8 cellular contexts compared by ENCODE assay signal in genomic region chrX:23694606-23695005, GRCh38. TPM values are rescaled to one million over a fixed set of nuclear protein-coding genes. Genes with fewer than 3 reads are reported as not detected.
A peak's percentile ranks its signal among the peaks of the same experiment; 100 is the strongest.
DNase-seq lines count a peak whose midpoint lies in the region; ATAC-seq and TF ChIP-seq lines count a peak whose summit lies in the region.

No MANE protein-coding gene starts in this region.

- POLR2A ChIA-PET in HEK293T (lab: Yijun Ruan, JAX): no interaction called here

- CTCF ChIA-PET in HEK293T (lab: Yijun Ruan, JAX): interaction anchor here (0.6 to 1.2 kb wide), 5 partner anchors 113 to 212 kb away, joined by 3 to 14 read pairs (median 4); no protein-coding TSS in a partner anchor

- H3K4me3 ChIP-seq in fibroblast of villous mesenchyme (ENCODE audit: low read depth, low read length): no peak overlapping the region

- ATAC-seq in GM18520 (IDR thresholded peaks at IDR 0.05; ENCODE audit: unreplicated experiment): no peak

- peak; percentile 52 for DNase-seq in NCI-H146 (lab: John Stamatoyannopoulos, UW)
- no peak for DNase-seq in NCI-H146 treated with DMSO at 0.1 percent for 48 hours (lab: John Stamatoyannopoulos, UW; ENCODE audit: unreplicated experiment)
- DNase-seq in HEK293T (ENCODE audit: extremely low spot score): peak; percentile 68
- peak; percentile 6 for DNase-seq in NCI-H446 treated with DMSO at 0.1 percent for 48 hours (lab: John Stamatoyannopoulos, UW)
- peak; percentile 11 for DNase-seq in activated T-cell treated with anti-CD3 and anti-CD28 coated beads for 4 hours
- peak; percentile 56 for DNase-seq in fibroblast of villous mesenchyme (ENCODE audit: low read depth)
- DNase-seq in non-pigmented ciliary epithelial cell (ENCODE audit: low read depth): peak; percentile 4

- peak; percentile 47 for TF ChIP-seq CTCF in fibroblast of villous mesenchyme (IDR thresholded peaks at IDR 0.05; ENCODE audit: insufficient read depth, low read depth, low read length)

TF ChIP-seq in HEK293T, 16 proteins besides CTCF, POLR2A, EP300 and RAD21:
- TF ChIP-seq SUZ12 (IDR thresholded peaks at IDR 0.05) (no peak), ZNF384 (IDR thresholded peaks at IDR 0.05) (no peak), TARDBP (IDR thresholded peaks at IDR 0.05) (no peak), CTBP1 (IDR thresholded peaks at IDR 0.05; ENCODE audit: borderline replicate concordance) (no peak), ARNT (IDR thresholded peaks at IDR 0.05) (no peak), FOXK2 (IDR thresholded peaks at IDR 0.05) (no peak), PKNOX1 (IDR thresholded peaks at IDR 0.05) (no peak), ELF4 (IDR thresholded peaks at IDR 0.05) (no peak), LEF1 (IDR thresholded peaks at IDR 0.05; ENCODE audit: borderline replicate concordance) (no peak), FOXM1 (IDR thresholded peaks at IDR 0.05; ENCODE audit: borderline replicate concordance) (no peak), SP1 (IDR thresholded peaks at IDR 0.05) (no peak), HDGF (IDR thresholded peaks at IDR 0.05; ENCODE audit: borderline replicate concordance) (no peak), NFRKB (IDR thresholded peaks at IDR 0.05) (no peak), L3MBTL2 (conservative IDR thresholded peaks at IDR 0.05) (no peak), BHLHE40 (IDR thresholded peaks at IDR 0.05; ENCODE audit: borderline replicate concordance) (no peak), FOXA1 (IDR thresholded peaks at IDR 0.05) (no peak)

RNA-seq across cellular contexts. Expression of gene PRDX4, which starts 27.3 kb away (rescaled TPM):
- 160 and 216 TPM in 2 replicates for total RNA-seq in fibroblast of villous mesenchyme

RNA-seq across cellular contexts. Expression of gene ACOT9, which starts 48.5 kb away (rescaled TPM):
- 69.5 and 72.8 TPM in 2 replicates for total RNA-seq in fibroblast of villous mesenchyme
